ENCODE assay signal across 25 cellular contexts in genomic region chr7:24773646-24774045, GRCh38. TPM values are rescaled to one million over a fixed set of nuclear protein-coding genes. Genes with fewer than 3 reads are reported as not detected.
DNase-seq lines count a peak whose midpoint lies in the region; ATAC-seq and TF ChIP-seq lines count a peak whose summit lies in the region.
"Had no signal": no experiment of that assay in that cellular context is flagged by ENCODE, and none has a peak within 500 bp of the region (broad histone marks: within the 10 kb centered on the region; RNA-seq: fewer than 3 reads in every experiment).

No MANE protein-coding gene starts in this region.

- no peaks in the 10 kb centered on the region for H3K4me1 ChIP-seq in CD8-positive, alpha-beta T cell (ENCODE audit: insufficient read depth, low read length)
- no peaks in the 10 kb centered on the region for H3K4me1 ChIP-seq in breast epithelium
- H3K4me1 ChIP-seq: Caco-2 had no signal

- H3K27ac ChIP-seq in CD8-positive, alpha-beta T cell (ENCODE audit: low read depth, low read length), result no peak overlapping the region
- H3K27ac ChIP-seq in breast epithelium, result no peak overlapping the region
- H3K27ac ChIP-seq: KMS-11 had no signal

- no peak overlapping the region for H3K4me3 Mint-ChIP-seq in CD8-positive, alpha-beta T cell
- no peak overlapping the region for H3K4me3 Mint-ChIP-seq in stimulated activated effector memory CD8-positive, alpha-beta T cell treated with anti-CD3 and anti-CD28 coated beads, Interleukin-12 subunit alpha, Interleukin-12 subunit beta, amount 100 ng/mL, for 72 hours
- H3K4me3 Mint-ChIP-seq: CD4-positive, alpha-beta memory T cell; IgD-negative memory B cell had no signal

- H3K27ac Mint-ChIP-seq in CD8-positive, alpha-beta T cell, result no peak overlapping the region
- H3K27ac Mint-ChIP-seq in stimulated activated effector memory CD8-positive, alpha-beta T cell treated with anti-CD3 and anti-CD28 coated beads, Interleukin-12 subunit alpha, Interleukin-12 subunit beta, amount 100 ng/mL, for 72 hours, result no peak overlapping the region
- H3K27ac Mint-ChIP-seq: IgD-negative memory B cell had no signal

- peaks cover 2% of the 10 kb centered on the region for H3K27me3 Mint-ChIP-seq in CD8-positive, alpha-beta T cell (ENCODE audit: low read depth)
- H3K27me3 Mint-ChIP-seq: IgD-negative memory B cell had no signal

- H3K36me3 ChIP-seq in CD8-positive, alpha-beta T cell (ENCODE audit: insufficient read depth, low read length), result no peaks in the 10 kb centered on the region
- no peaks in the 10 kb centered on the region for H3K36me3 ChIP-seq in breast epithelium

- no peak for ATAC-seq in CD8-positive, alpha-beta T cell
- no peak for ATAC-seq in stimulated activated effector memory CD8-positive, alpha-beta T cell treated with anti-CD3 and anti-CD28 coated beads, Interleukin-12 subunit alpha, Interleukin-12 subunit beta, amount 100 ng/mL, for 72 hours

- intact Hi-C loops in CD8-positive, alpha-beta T cell (cut with DNase I, micrococcal nuclease), result no loop called here
- intact Hi-C loops in breast epithelium (cut with DNase I; ENCODE audit: low total_unique reads), result no loop called here

- H3K9me3 Mint-ChIP-seq in CD8-positive, alpha-beta T cell, result peaks cover 12% of the 10 kb centered on the region
- no peaks in the 10 kb centered on the region for H3K9me3 Mint-ChIP-seq in stimulated activated effector memory CD8-positive, alpha-beta T cell treated with anti-CD3 and anti-CD28 coated beads, Interleukin-12 subunit alpha, Interleukin-12 subunit beta, amount 100 ng/mL, for 72 hours

- no peak for TF ChIP-seq POLR2A in breast epithelium (IDR thresholded peaks at IDR 0.05)

- peak; percentile 27 for DNase-seq in EH (ENCODE audit: low read depth)
- peak; percentile 52 for DNase-seq in LHCN-M2 (ENCODE audit: low read depth)
- DNase-seq in choroid plexus epithelial cell (ENCODE audit: low read depth), result peak; percentile 46
- DNase-seq in skeletal muscle cell (ENCODE audit: low read depth), result peak; percentile 13
- DNase-seq in CD8-positive, alpha-beta T cell, result no peak
- no peak for DNase-seq in breast epithelium (ENCODE audit: low spot score in 2 of 2)
- DNase-seq in stimulated activated effector memory CD8-positive, alpha-beta T cell treated with anti-CD3 and anti-CD28 coated beads, Interleukin-12 subunit alpha, Interleukin-12 subunit beta, amount 100 ng/mL, for 72 hours (ENCODE audit: low spot score in 2 of 2), result no peak
- DNase-seq: C1 segment of cervical spinal cord; Caco-2; CD4-positive, alpha-beta memory T cell; EL; GDM1; GOT3; HCEC 1CT; MV-4-11; NCI-H1105; NCI-H1436 treated with DMSO at 0.1 percent for 48 hours; NCI-H187 treated with DMSO at 0.1 percent for 48 hours; NCI-H446; NCI-H524 treated with DMSO at 0.1 percent for 48 hours; NCI-H774; SK-N-SH; SW 1271 had no signal

- no peak overlapping the region for H3K4me3 ChIP-seq in choroid plexus epithelial cell (ENCODE audit: low read depth, low read length)
- no peak overlapping the region for H3K4me3 ChIP-seq in skeletal muscle cell (ENCODE audit: low read depth, low read length)
- no peak overlapping the region for H3K4me3 ChIP-seq in CD8-positive, alpha-beta T cell (ENCODE audit: low read depth, low read length)
- no peak overlapping the region for H3K4me3 ChIP-seq in breast epithelium

- H3K9me3 ChIP-seq in CD8-positive, alpha-beta T cell (ENCODE audit: low read length), result no peaks in the 10 kb centered on the region
- peaks cover 0 to 9% of the 10 kb centered on the region in 2 donors for H3K9me3 ChIP-seq in breast epithelium
- H3K9me3 ChIP-seq: Caco-2, SK-N-SH had no signal

- CTCF ChIA-PET in CD8-positive, alpha-beta T cell (lab: Charles Lee), result no interaction called here

- POLR2A ChIA-PET in CD8-positive, alpha-beta T cell (lab: Charles Lee), result no interaction called here

- TF ChIP-seq CTCF in choroid plexus epithelial cell (conservative IDR thresholded peaks at IDR 0.05; ENCODE audit: low read depth, low read length), result no peak
- no peak for TF ChIP-seq CTCF in CD8-positive, alpha-beta T cell (IDR thresholded peaks at IDR 0.05)
- TF ChIP-seq CTCF in breast epithelium (IDR thresholded peaks at IDR 0.05), result no peak

- no peaks in the 10 kb centered on the region for H3K36me3 Mint-ChIP-seq in CD8-positive, alpha-beta T cell
- H3K36me3 Mint-ChIP-seq in stimulated activated effector memory CD8-positive, alpha-beta T cell treated with anti-CD3 and anti-CD28 coated beads, Interleukin-12 subunit alpha, Interleukin-12 subunit beta, amount 100 ng/mL, for 72 hours, result no peaks in the 10 kb centered on the region
- H3K36me3 Mint-ChIP-seq: IgD-negative memory B cell had no signal

- no peaks in the 10 kb centered on the region for H3K4me1 Mint-ChIP-seq in CD8-positive, alpha-beta T cell (ENCODE audit: low read depth)
- H3K4me1 Mint-ChIP-seq in stimulated activated effector memory CD8-positive, alpha-beta T cell treated with anti-CD3 and anti-CD28 coated beads, Interleukin-12 subunit alpha, Interleukin-12 subunit beta, amount 100 ng/mL, for 72 hours, result peaks cover under 1% of the 10 kb centered on the region
- H3K4me1 Mint-ChIP-seq: CD4-positive, alpha-beta memory T cell had no signal

- H3K27me3 ChIP-seq in CD8-positive, alpha-beta T cell (ENCODE audit: insufficient read depth, low read length), result no peaks in the 10 kb centered on the region
- no peaks in the 10 kb centered on the region for H3K27me3 ChIP-seq in breast epithelium

RNA-seq across cellular contexts. Expression of gene GSDME, which starts 16.4 kb away (rescaled TPM):
- total RNA-seq in LHCN-M2 (2014; rRNA removed), result 42.6 and 51.6 TPM in 2 replicates
- 41.3 TPM for polyA plus RNA-seq in LHCN-M2 (2012)
- total RNA-seq in CD8-positive, alpha-beta T cell, result not detected
- 10 to 100 TPM; 12.3 to 33.5 (median 15.1) TPM for total RNA-seq in breast epithelium

Comparison
In these comparisons a context has a peak if more than half of its experiments do, and no peak if none do; other contexts are left out.
1. DNase-seq: peak in EH (single experiment), LHCN-M2 (single experiment), choroid plexus epithelial cell (single experiment) and skeletal muscle cell (single experiment); none in CD8-positive, alpha-beta T cell (0 of 7), breast epithelium (0 of 2) and stimulated activated effector memory CD8-positive, alpha-beta T cell treated with anti-CD3 and anti-CD28 coated beads, Interleukin-12 subunit alpha, Interleukin-12 subunit beta, amount 100 ng/mL, for 72 hours (0 of 2).
2. RNA of gene GSDME, which starts 16.4 kb away (total RNA-seq): 42.6 to 51.6 TPM in LHCN-M2 and 12.3 to 33.5 TPM in breast epithelium; not detected in CD8-positive, alpha-beta T cell; every median in the first group is over 10 times any median in the second.